ENCODE assay signal across 18 cellular contexts in the genomic region with DNA sequence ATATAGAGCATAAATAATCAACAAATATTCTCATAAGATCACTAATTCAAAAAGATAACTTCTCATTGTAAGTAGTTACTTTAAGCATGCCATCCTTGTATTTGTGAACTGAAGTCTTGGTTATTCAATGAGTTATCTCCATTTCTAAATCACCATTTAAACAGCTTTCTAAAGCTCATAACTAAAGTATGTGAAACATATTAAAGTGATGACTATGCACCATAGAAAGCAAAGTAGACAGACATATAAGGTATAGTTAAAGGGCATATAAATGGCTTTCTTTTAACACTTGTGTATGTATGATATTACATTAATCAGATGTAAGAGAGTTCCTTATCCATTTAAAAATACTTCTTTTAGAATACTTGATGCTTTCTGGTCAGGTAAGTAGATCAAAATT.
A peak's percentile ranks its signal among the peaks of the same experiment; 100 is the strongest.
DNase-seq lines count a peak whose midpoint lies in the region; ATAC-seq, FAIRE-seq and TF ChIP-seq lines count a peak whose summit lies in the region.
"Had no signal": no experiment of that assay in that cellular context is flagged by ENCODE, and none has a peak within 500 bp of the region (broad histone marks: within the 10 kb centered on the region; RNA-seq: fewer than 3 reads in every experiment).

No MANE protein-coding gene starts in this region.

- FAIRE-seq in H54 (lab: Jason Lieb, UNC), result peak; percentile 15
- FAIRE-seq: A549 had no signal

- H3K79me2 ChIP-seq in OCI-LY1 (ENCODE audit: insufficient read depth, low read length), result peaks cover 100% of the 10 kb centered on the region

- H3K9ac ChIP-seq in OCI-LY1 (ENCODE audit: low read length), result no peak overlapping the region
- H3K9ac ChIP-seq: KMS-11 had no signal

- H3K27me3 ChIP-seq in CD4-positive, CD25-positive, alpha-beta regulatory T cell (ENCODE audit: control insufficient read depth, insufficient read depth, low read length), result no peaks in the 10 kb centered on the region
- H3K27me3 ChIP-seq in OCI-LY1 (ENCODE audit: insufficient read depth, low read length), result no peaks in the 10 kb centered on the region

- peaks cover 3% of the 10 kb centered on the region; the same call in 1 of the 2 replicates for H4K20me1 ChIP-seq in OCI-LY1 (ENCODE audit: insufficient read depth, low read length)

- H3K4me1 Mint-ChIP-seq in CD4-positive, CD25-positive, alpha-beta regulatory T cell, result peaks cover 71 to 98% (median 84%) of the 10 kb centered on the region in 4 donors
- H3K4me1 Mint-ChIP-seq in chondrocyte (ENCODE audit: low read depth), result peaks cover 43% of the 10 kb centered on the region

- H3K27ac Mint-ChIP-seq in CD4-positive, CD25-positive, alpha-beta regulatory T cell, result peak overlapping the region in 2 of 3 donors; percentile 34 to 82
- H3K27ac Mint-ChIP-seq in chondrocyte (ENCODE audit: unreplicated experiment), result peak overlapping the region; percentile 53

- no peaks in the 10 kb centered on the region for H3F3A ChIP-seq in OCI-LY1 (ENCODE audit: insufficient read depth, low read length)

- H3K4me3 ChIP-seq in CD4-positive, CD25-positive, alpha-beta regulatory T cell (ENCODE audit: low read depth, low read length), result peak overlapping the region; percentile 73
- H3K4me3 ChIP-seq in OCI-LY1 (ENCODE audit: low read depth, low read length, poor library complexity, severe bottlenecking), result no peak overlapping the region
- H3K4me3 ChIP-seq: A549 had no signal

- no peak for ATAC-seq in CD4-positive, CD25-positive, alpha-beta regulatory T cell (ENCODE audit: low read depth in 2 of 2)
- ATAC-seq in GM21576 (IDR thresholded peaks at IDR 0.05; ENCODE audit: unreplicated experiment) (no peak), GM19023 (IDR thresholded peaks at IDR 0.05; ENCODE audit: unreplicated experiment) (no peak)
- ATAC-seq: A549, HCT116 had no signal

- H3K36me3 Mint-ChIP-seq in CD4-positive, CD25-positive, alpha-beta regulatory T cell, result no peaks in the 10 kb centered on the region
- no peaks in the 10 kb centered on the region for H3K36me3 Mint-ChIP-seq in chondrocyte (ENCODE audit: low read depth)

- H3K9me3 Mint-ChIP-seq in CD4-positive, CD25-positive, alpha-beta regulatory T cell, result no peaks in the 10 kb centered on the region
- no peaks in the 10 kb centered on the region for H3K9me3 Mint-ChIP-seq in chondrocyte (ENCODE audit: low read depth)

- peak overlapping the region; percentile 33; the same call in 1 of the 2 replicates for H3K4me2 ChIP-seq in OCI-LY1 (ENCODE audit: low read length)
- H3K4me2 ChIP-seq: A549, KMS-11 had no signal

- no peaks in the 10 kb centered on the region for H3K27me3 Mint-ChIP-seq in CD4-positive, CD25-positive, alpha-beta regulatory T cell
- no peaks in the 10 kb centered on the region for H3K27me3 Mint-ChIP-seq in chondrocyte (ENCODE audit: low read depth)

- no peaks in the 10 kb centered on the region for H3K36me3 ChIP-seq in CD4-positive, CD25-positive, alpha-beta regulatory T cell (ENCODE audit: control insufficient read depth, insufficient read depth, low read length)
- peaks cover 53% of the 10 kb centered on the region; the same call in 1 of the 2 replicates for H3K36me3 ChIP-seq in OCI-LY1 (ENCODE audit: insufficient read depth, low read length)

- peak overlapping the region in 3 of 4 donors; percentile 39 to 62 (median 60) for H3K4me3 Mint-ChIP-seq in CD4-positive, CD25-positive, alpha-beta regulatory T cell
- no peak overlapping the region for H3K4me3 Mint-ChIP-seq in chondrocyte (ENCODE audit: unreplicated experiment)

- no peaks in the 10 kb centered on the region for H3K9me2 ChIP-seq in OCI-LY1 (ENCODE audit: low read depth, low read length)

- no peaks in the 10 kb centered on the region for H3K9me3 ChIP-seq in CD4-positive, CD25-positive, alpha-beta regulatory T cell (ENCODE audit: control insufficient read depth in 2 of 2, low read length in 2 of 2)
- no peaks in the 10 kb centered on the region for H3K9me3 ChIP-seq in OCI-LY1 (ENCODE audit: low read length)
- H3K9me3 ChIP-seq: A549 had no signal

- H3K4me1 ChIP-seq in CD4-positive, CD25-positive, alpha-beta regulatory T cell (ENCODE audit: control insufficient read depth, insufficient read depth, low read length, poor library complexity, severe bottlenecking), result peaks cover 94% of the 10 kb centered on the region
- peaks cover 83% of the 10 kb centered on the region for H3K4me1 ChIP-seq in OCI-LY1 (ENCODE audit: insufficient read depth, low read length, severe bottlenecking)
- H3K4me1 ChIP-seq: A549 had no signal

- no peak for TF ChIP-seq POLR2A in H54 (IDR thresholded peaks at IDR 0.05; ENCODE audit: low read depth, low read length)

- peak overlapping the region; percentile 71 for H3K27ac ChIP-seq in CD4-positive, CD25-positive, alpha-beta regulatory T cell (ENCODE audit: insufficient read depth, low read length, poor library complexity, severe bottlenecking)
- H3K27ac ChIP-seq in OCI-LY1 (ENCODE audit: low read depth, low read length, poor library complexity, severe bottlenecking), result no peak overlapping the region
- H3K27ac ChIP-seq: A549, KMS-11 had no signal

- DNase-seq in CD4-positive, CD25-positive, alpha-beta regulatory T cell, result no peak
- DNase-seq in H54 (ENCODE audit: insufficient read length, low spot score) (no peak), chondrocyte (ENCODE audit: low spot score) (no peak), middle frontal gyrus (ENCODE audit: extremely low spot score, low spot score) (no peak), NCI-H1930 (lab: John Stamatoyannopoulos, UW) (no peak)
- DNase-seq: C1 segment of cervical spinal cord, DND-41, NCI-H1105 treated with DMSO at 0.1 percent for 48 hours, NCI-H187, NCI-H446, NCI-H748 treated with DMSO at 0.1 percent for 48 hours, SW 1271 had no signal

- H2AFZ ChIP-seq in OCI-LY1 (ENCODE audit: low read length), result no peak overlapping the region

- TF ChIP-seq CTCF in OCI-LY1 (IDR thresholded peaks at IDR 0.05; ENCODE audit: low read length) (no peak), chondrocyte (IDR thresholded peaks at IDR 0.05) (no peak)
